In the genomic region with DNA sequence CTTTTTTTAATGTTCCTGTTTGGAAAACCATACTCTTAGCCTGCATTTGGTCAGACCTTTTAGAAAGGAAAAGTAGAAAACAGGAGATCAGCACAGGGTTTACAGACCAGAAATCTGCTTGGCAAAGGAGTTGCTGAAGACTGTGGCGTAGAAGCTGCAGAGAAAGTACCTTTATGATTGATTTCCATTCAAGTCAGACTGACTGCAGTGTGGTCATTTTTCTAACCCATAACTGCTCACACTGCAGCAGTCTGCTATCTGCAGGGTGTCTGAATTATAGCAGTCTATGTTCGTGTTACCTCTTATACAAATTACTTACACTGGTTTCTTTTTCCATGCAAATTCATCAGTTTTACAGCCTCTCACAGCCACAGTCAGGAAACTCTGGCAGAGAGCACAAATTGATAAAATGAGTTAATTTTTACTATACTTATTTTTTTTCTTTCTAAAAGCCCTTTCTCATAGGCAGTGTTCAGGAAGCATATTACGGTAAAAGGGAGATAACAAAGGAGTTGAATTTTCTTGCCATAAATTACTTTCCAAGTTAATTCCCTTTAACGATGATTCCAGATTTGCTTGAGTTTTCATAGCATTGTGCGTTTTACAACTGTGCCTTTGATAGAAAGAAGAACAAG, we compare ENCODE assay signal across 18 cellular contexts.
"Had no signal": no experiment of that assay in that cellular context is flagged by ENCODE, and none has a peak within 500 bp of the region (broad histone marks: within the 10 kb centered on the region; RNA-seq: fewer than 3 reads in every experiment).

No MANE protein-coding gene starts in this region.

- H3K9ac ChIP-seq: parathyroid adenoma had no signal

- H3K4me1 Mint-ChIP-seq: activated naive CD4-positive, alpha-beta T cell treated with anti-CD3 and anti-CD28 coated beads, Interleukin-2, amount 10 ng/mL, durations not matched to agents 7 days and 5 days; activated T-helper 17 cell treated with anti-CD3 and anti-CD28 coated beads, Interleukin-2, amount 50 U/mL, for 72 hours; naive B cell had no signal

- DNase-seq: activated naive CD4-positive, alpha-beta T cell treated with anti-CD3 and anti-CD28 coated beads, Interleukin-2, amount 10 ng/mL, durations not matched to agents 7 days and 5 days; effector memory CD4-positive, alpha-beta T cell; foreskin melanocyte; heart right ventricle; left colon; mammary epithelial cell; naive B cell; stimulated activated CD4-positive, alpha-beta T cell treated with anti-CD3 and anti-CD28 coated beads, Interleukin-2, amount 100 ng/mL, for 48 hours; stimulated activated naive CD4-positive, alpha-beta T cell; SW 1271; upper lobe of right lung had no signal

- ATAC-seq: activated CD4-positive, CD25-positive, alpha-beta regulatory T cell treated with anti-CD3 and anti-CD28 coated beads, Interleukin-2, amount 50 U/mL, for 24 hours; activated T-helper 17 cell treated with anti-CD3 and anti-CD28 coated beads, Interleukin-2, amount 50 U/mL, for 72 hours; left colon; upper lobe of right lung had no signal

- H3K9me3 Mint-ChIP-seq: activated naive CD4-positive, alpha-beta T cell treated with anti-CD3 and anti-CD28 coated beads, Interleukin-2, amount 10 ng/mL, durations not matched to agents 7 days and 5 days; activated T-helper 17 cell treated with anti-CD3 and anti-CD28 coated beads, Interleukin-2, amount 50 U/mL, for 72 hours; dendritic cell treated with granulocyte-macrophage colony-stimulating factor and Interleukin-4, amounts not matched to agents 40 ng/mL and 50 ng/mL, for 4 days had no signal

- H3K27ac ChIP-seq: epithelial cell of prostate, neutrophil, parathyroid adenoma, suprapubic skin, upper lobe of right lung had no signal

- H3K9me3 ChIP-seq: heart right ventricle, neutrophil, suprapubic skin, upper lobe of right lung had no signal

- H2AFZ ChIP-seq: parathyroid adenoma had no signal

- H3K4me1 ChIP-seq: parathyroid adenoma had no signal

- H3K4me3 Mint-ChIP-seq: activated naive CD4-positive, alpha-beta T cell treated with anti-CD3 and anti-CD28 coated beads, Interleukin-2, amount 10 ng/mL, durations not matched to agents 7 days and 5 days; activated T-helper 17 cell treated with anti-CD3 and anti-CD28 coated beads, Interleukin-2, amount 50 U/mL, for 72 hours; dendritic cell treated with granulocyte-macrophage colony-stimulating factor and Interleukin-4, amounts not matched to agents 40 ng/mL and 50 ng/mL, for 4 days; naive B cell had no signal

- H3K36me3 ChIP-seq: neutrophil, upper lobe of right lung had no signal

- H3K27ac Mint-ChIP-seq: activated naive CD4-positive, alpha-beta T cell treated with anti-CD3 and anti-CD28 coated beads, Interleukin-2, amount 10 ng/mL, durations not matched to agents 7 days and 5 days; dendritic cell treated with granulocyte-macrophage colony-stimulating factor and Interleukin-4, amounts not matched to agents 40 ng/mL and 50 ng/mL, for 4 days; naive B cell had no signal

- H3K4me3 ChIP-seq: heart right ventricle, suprapubic skin, upper lobe of right lung had no signal

- H3K36me3 Mint-ChIP-seq: activated naive CD4-positive, alpha-beta T cell treated with anti-CD3 and anti-CD28 coated beads, Interleukin-2, amount 10 ng/mL, durations not matched to agents 7 days and 5 days; naive B cell had no signal

- H3K27me3 ChIP-seq: heart right ventricle, neutrophil, suprapubic skin, upper lobe of right lung had no signal

- H3K27me3 Mint-ChIP-seq: activated naive CD4-positive, alpha-beta T cell treated with anti-CD3 and anti-CD28 coated beads, Interleukin-2, amount 10 ng/mL, durations not matched to agents 7 days and 5 days; activated T-helper 17 cell treated with anti-CD3 and anti-CD28 coated beads, Interleukin-2, amount 50 U/mL, for 72 hours; dendritic cell treated with granulocyte-macrophage colony-stimulating factor and Interleukin-4, amounts not matched to agents 40 ng/mL and 50 ng/mL, for 4 days; naive B cell had no signal
